ENCODE assay signal across 23 cellular contexts in genomic region chr15:65612949-65613348, GRCh38. TPM values are rescaled to one million over a fixed set of nuclear protein-coding genes. Genes with fewer than 3 reads are reported as not detected.
DNase-seq lines count a peak whose midpoint lies in the region; ATAC-seq and TF ChIP-seq lines count a peak whose summit lies in the region.
"Had no signal": no experiment of that assay in that cellular context is flagged by ENCODE, and none has a peak within 500 bp of the region (broad histone marks: within the 10 kb centered on the region; RNA-seq: fewer than 3 reads in every experiment).

No MANE protein-coding gene starts in this region.

- H3K27ac ChIP-seq in CD8-positive, alpha-beta memory T cell (ENCODE audit: low read depth, low read length): no peak overlapping the region
- no peak overlapping the region for H3K27ac ChIP-seq in OCI-LY1 (ENCODE audit: low read depth, low read length, poor library complexity, severe bottlenecking)

- DNase-seq in CD8-positive, alpha-beta memory T cell: no peak
- no peak for DNase-seq in immature natural killer cell
- no peak for DNase-seq in progenitor cell of endocrine pancreas (ENCODE audit: low spot score, unreplicated experiment)
- DNase-seq in T-helper 2 cell treated with Interferon-gamma antibody and Interleukin-4, amounts not matched to agents 5 μg/mL and 100 μg/mL, for 36 hours (ENCODE audit: low spot score): no peak
- no peak for DNase-seq in activated CD4-positive, alpha-beta T cell treated with anti-CD3 and anti-CD28 coated beads for 1 hour
- DNase-seq: activated gamma-delta T cell, activated T-cell treated with anti-CD3 and anti-CD28 coated beads for 4 hours, body of pancreas, dorsolateral prefrontal cortex, kidney, NCI-H1092, NCI-H187 treated with DMSO at 0.1 percent for 48 hours, NCI-H526, posterior cingulate gyrus, RPMI8226, T-helper 1 cell, uterus had no signal

- H3K4me1 Mint-ChIP-seq in CD8-positive, alpha-beta memory T cell: peaks cover 32 to 51% (median 43%) of the 10 kb centered on the region in 3 donors
- H3K4me1 Mint-ChIP-seq in immature natural killer cell (peaks cover 32 to 35% of the 10 kb centered on the region in 2 donors), progenitor cell of endocrine pancreas (ENCODE audit: low read depth) (peaks cover 36% of the 10 kb centered on the region)
- peaks cover 21% of the 10 kb centered on the region for H3K4me1 Mint-ChIP-seq in T-helper 2 cell treated with Interferon-gamma antibody and Interleukin-4, amounts not matched to agents 5 μg/mL and 100 μg/mL, for 36 hours (ENCODE audit: low read depth)

- 0 out of 2 replicates have a peak, but pooled peaks cover 4% of the 10 kb centered on the region for H3K79me2 ChIP-seq in OCI-LY1 (ENCODE audit: insufficient read depth, low read length)

- H3K9me3 ChIP-seq in CD8-positive, alpha-beta memory T cell (ENCODE audit: low read length): no peaks in the 10 kb centered on the region
- H3K9me3 ChIP-seq in OCI-LY1 (ENCODE audit: low read length): no peaks in the 10 kb centered on the region
- H3K9me3 ChIP-seq: body of pancreas, thoracic aorta, uterus had no signal

- H3K9ac ChIP-seq in OCI-LY1 (ENCODE audit: low read length): no peak overlapping the region

- H3K36me3 ChIP-seq in CD8-positive, alpha-beta memory T cell (ENCODE audit: insufficient read depth, low read length): no peaks in the 10 kb centered on the region
- H3K36me3 ChIP-seq in OCI-LY1 (ENCODE audit: insufficient read depth, low read length): no peaks in the 10 kb centered on the region
- H3K36me3 ChIP-seq: thoracic aorta, uterus had no signal

- H3K4me1 ChIP-seq in CD8-positive, alpha-beta memory T cell (ENCODE audit: insufficient read depth, low read length): peaks cover 26% of the 10 kb centered on the region
- peaks cover 43% of the 10 kb centered on the region for H3K4me1 ChIP-seq in OCI-LY1 (ENCODE audit: insufficient read depth, low read length, severe bottlenecking)

- peak overlapping the region; percentile 13; the same call in 1 of the 2 replicates for H3K4me2 ChIP-seq in OCI-LY1 (ENCODE audit: low read length)

- H3F3A ChIP-seq in OCI-LY1 (ENCODE audit: insufficient read depth, low read length): no peaks in the 10 kb centered on the region

- no peaks in the 10 kb centered on the region for H3K9me3 Mint-ChIP-seq in CD8-positive, alpha-beta memory T cell
- peaks cover 0 to 2% (median 0%) of the 10 kb centered on the region in 6 donors for H3K9me3 Mint-ChIP-seq in immature natural killer cell
- no peaks in the 10 kb centered on the region for H3K9me3 Mint-ChIP-seq in progenitor cell of endocrine pancreas (ENCODE audit: low read depth)
- no peaks in the 10 kb centered on the region for H3K9me3 Mint-ChIP-seq in T-helper 2 cell treated with Interferon-gamma antibody and Interleukin-4, amounts not matched to agents 5 μg/mL and 100 μg/mL, for 36 hours

- H4K20me1 ChIP-seq in OCI-LY1 (ENCODE audit: insufficient read depth, low read length): no peaks in the 10 kb centered on the region

- peaks cover 0 to 2% of the 10 kb centered on the region in 2 donors for H3K27me3 Mint-ChIP-seq in CD8-positive, alpha-beta memory T cell
- peaks cover 4 to 9% (median 7%) of the 10 kb centered on the region in 3 donors for H3K27me3 Mint-ChIP-seq in immature natural killer cell (ENCODE audit: low read depth in 3 of 3)
- no peaks in the 10 kb centered on the region for H3K27me3 Mint-ChIP-seq in progenitor cell of endocrine pancreas
- H3K27me3 Mint-ChIP-seq in T-helper 2 cell treated with Interferon-gamma antibody and Interleukin-4, amounts not matched to agents 5 μg/mL and 100 μg/mL, for 36 hours (ENCODE audit: low read depth): no peaks in the 10 kb centered on the region

- no peaks in the 10 kb centered on the region for H3K27me3 ChIP-seq in CD8-positive, alpha-beta memory T cell (ENCODE audit: insufficient read depth, low read length, poor library complexity, severe bottlenecking)
- no peaks in the 10 kb centered on the region for H3K27me3 ChIP-seq in OCI-LY1 (ENCODE audit: insufficient read depth, low read length)
- H3K27me3 ChIP-seq: body of pancreas, dorsolateral prefrontal cortex, uterus had no signal

- peak overlapping the region in 2 of 7 donors; percentile 95 to 98 for H3K4me3 Mint-ChIP-seq in CD8-positive, alpha-beta memory T cell
- H3K4me3 Mint-ChIP-seq in immature natural killer cell: peak overlapping the region in 1 of 5 donors; percentile 20
- H3K4me3 Mint-ChIP-seq in progenitor cell of endocrine pancreas (ENCODE audit: low read depth): peak overlapping the region; percentile 12
- no peak overlapping the region for H3K4me3 Mint-ChIP-seq in T-helper 2 cell treated with Interferon-gamma antibody and Interleukin-4, amounts not matched to agents 5 μg/mL and 100 μg/mL, for 36 hours

- POLR2A ChIA-PET in CD8-positive, alpha-beta memory T cell (lab: Charles Lee): no interaction called here

- CTCF ChIA-PET in CD8-positive, alpha-beta memory T cell (lab: Charles Lee): no interaction called here

- H2AFZ ChIP-seq in OCI-LY1 (ENCODE audit: low read length): no peak overlapping the region

- no peak overlapping the region for H3K4me3 ChIP-seq in CD8-positive, alpha-beta memory T cell (ENCODE audit: low read length)
- no peak overlapping the region for H3K4me3 ChIP-seq in OCI-LY1 (ENCODE audit: low read depth, low read length, poor library complexity, severe bottlenecking)
- H3K4me3 ChIP-seq: body of pancreas, GM12878, thoracic aorta, uterus had no signal

- H3K36me3 Mint-ChIP-seq in CD8-positive, alpha-beta memory T cell: peaks cover 0 to 11% (median 0%) of the 10 kb centered on the region in 3 donors
- H3K36me3 Mint-ChIP-seq in immature natural killer cell (peaks cover 0 to 7% (median 0%) of the 10 kb centered on the region in 3 donors), progenitor cell of endocrine pancreas (ENCODE audit: insufficient read depth) (peaks cover 3% of the 10 kb centered on the region)
- no peaks in the 10 kb centered on the region for H3K36me3 Mint-ChIP-seq in T-helper 2 cell treated with Interferon-gamma antibody and Interleukin-4, amounts not matched to agents 5 μg/mL and 100 μg/mL, for 36 hours (ENCODE audit: low read depth)

- H3K27ac Mint-ChIP-seq in CD8-positive, alpha-beta memory T cell: peak overlapping the region in 6 of 8 donors; percentile 10 to 99 (median 77)
- peak overlapping the region in 5 of 6 donors; percentile 96 to 100 (median 99) for H3K27ac Mint-ChIP-seq in immature natural killer cell
- H3K27ac Mint-ChIP-seq in progenitor cell of endocrine pancreas: peak overlapping the region; percentile 99
- H3K27ac Mint-ChIP-seq in T-helper 2 cell treated with Interferon-gamma antibody and Interleukin-4, amounts not matched to agents 5 μg/mL and 100 μg/mL, for 36 hours: no peak overlapping the region

- ATAC-seq in GM18511 (IDR thresholded peaks at IDR 0.05; ENCODE audit: unreplicated experiment) (no peak), GM21515 (IDR thresholded peaks at IDR 0.05; ENCODE audit: unreplicated experiment) (no peak)
- ATAC-seq: body of pancreas; GM12878; stimulated activated naive CD8-positive, alpha-beta T cell treated with anti-CD3 and anti-CD28 coated beads, Interleukin-15, Interleukin-2, amounts not matched to agents 100 U/mL and 50 U/mL, for 24 hours had no signal

- no peaks in the 10 kb centered on the region for H3K9me2 ChIP-seq in OCI-LY1 (ENCODE audit: low read depth, low read length)

- TF ChIP-seq CTCF in OCI-LY1 (IDR thresholded peaks at IDR 0.05; ENCODE audit: low read length) (no peak), progenitor cell of endocrine pancreas (IDR thresholded peaks at IDR 0.05; ENCODE audit: unreplicated experiment) (no peak)

RNA-seq across cellular contexts. Expression of gene INTS14, which starts 2.0 kb away (rescaled TPM):
- 10 to 100 TPM; 62.0 to 64.7 TPM for total RNA-seq in CD8-positive, alpha-beta memory T cell
- polyA plus RNA-seq in CD8-positive, alpha-beta memory T cell: 29.9 TPM
- polyA plus RNA-seq in immature natural killer cell: 10 to 100 TPM; 16.4 to 30.5 (median 18.6) TPM
- 62.6 and 65.7 TPM in 2 replicates for total RNA-seq in progenitor cell of endocrine pancreas

RNA-seq across cellular contexts. Expression of gene SLC24A1, which starts 8.8 kb away (rescaled TPM):
- 1 to 10 TPM; 4.2 to 4.3 TPM for total RNA-seq in CD8-positive, alpha-beta memory T cell
- polyA plus RNA-seq in CD8-positive, alpha-beta memory T cell: 3.8 TPM
- polyA plus RNA-seq in immature natural killer cell: 1 to 10 TPM in 1 of 3 donors, under 1 TPM in 1, not detected in 1; 0.83 to 4.1 TPM
- total RNA-seq in progenitor cell of endocrine pancreas: 9.6 and 10.3 TPM in 2 replicates
